ENCODE assay signal across 27 cellular contexts in genomic region chr6:161347988-161348627, GRCh38.
DNase-seq lines count a peak whose midpoint lies in the region; ATAC-seq, FAIRE-seq and TF ChIP-seq lines count a peak whose summit lies in the region.
"Had no signal": no experiment of that assay in that cellular context is flagged by ENCODE, and none has a peak within 500 bp of the region (broad histone marks: within the 10 kb centered on the region; RNA-seq: fewer than 3 reads in every experiment).

No MANE protein-coding gene starts in this region.

- H3K27ac Mint-ChIP-seq in stimulated activated memory B cell treated with anti-CD40 and anti-IgM and Interleukin-4, amounts not matched to agents 10 μg/mL and 1 μg/mL and 100 μg/mL, for 72 hours = no peak overlapping the region
- H3K27ac Mint-ChIP-seq: CD4-positive, alpha-beta memory T cell; CD4-positive, CD25-positive, alpha-beta regulatory T cell had no signal

- H3K79me1 ChIP-seq in neuronal stem cell (ENCODE audit: low read depth, low read length) = no peaks in the 10 kb centered on the region

- TF ChIP-seq CTCF in K562 (IDR thresholded peaks at IDR 0.05 in 2 of 3, conservative IDR thresholded peaks at IDR 0.05 in 1 of 3; ENCODE audit: insufficient read depth in 2 of 3, low read depth in 1 of 3, low read length in 3 of 3) = no peak
- no peak for TF ChIP-seq CTCF in brain microvascular endothelial cell (IDR thresholded peaks at IDR 0.05; ENCODE audit: low read depth, low read length, missing control alignments)

- H3K14ac ChIP-seq in neuronal stem cell (ENCODE audit: low read length) = no peak overlapping the region

- in situ Hi-C loops in K562 (cut with MboI) (no loop called here), brain microvascular endothelial cell (cut with HindIII; ENCODE audit: low pct_ligation_motif_present, low sequenced_read_pairs) (no loop called here)

- H2AK5ac ChIP-seq in neuronal stem cell (ENCODE audit: low read depth, low read length) = no peak overlapping the region

- H3K27me3 Mint-ChIP-seq in stimulated activated memory B cell treated with anti-CD40 and anti-IgM and Interleukin-4, amounts not matched to agents 10 μg/mL and 1 μg/mL and 100 μg/mL, for 72 hours = no peaks in the 10 kb centered on the region
- H3K27me3 Mint-ChIP-seq: CD4-positive, alpha-beta memory T cell; CD4-positive, CD25-positive, alpha-beta regulatory T cell; CD8-positive, alpha-beta memory T cell had no signal

- H2AFZ ChIP-seq in K562 (ENCODE audit: low read depth, low read length) (peak overlapping the region; percentile 69), neuronal stem cell (ENCODE audit: low read length) (no peak overlapping the region)

- ATAC-seq in K562 (peak; percentile 49), aorta (ENCODE audit: low FRiP score) (no peak)
- ATAC-seq in stimulated activated memory B cell treated with anti-CD40 and anti-IgM and Interleukin-4, amounts not matched to agents 10 μg/mL and 1 μg/mL and 100 μg/mL, for 72 hours = peak; percentile 35
- ATAC-seq: GM12878 had no signal

- H2BK120ac ChIP-seq in neuronal stem cell (ENCODE audit: low read depth, low read length) = no peak overlapping the region

- no peaks in the 10 kb centered on the region for H4K20me1 ChIP-seq in K562 (replicated peaks; ENCODE audit: control insufficient read depth, insufficient read depth, low read length)
- H4K20me1 ChIP-seq: BLaER1 had no signal

- H3K27me3 ChIP-seq in K562 (ENCODE audit: control insufficient read depth in 2 of 2, insufficient read depth in 2 of 2, low read length in 2 of 2) (no peaks in the 10 kb centered on the region), neuronal stem cell (ENCODE audit: control insufficient read depth in 3 of 3, insufficient read depth in 3 of 3, low read depth in 1 of 3, low read length in 3 of 3) (no peaks in the 10 kb centered on the region), aorta (ENCODE audit: control insufficient read depth in 1 of 2, insufficient read depth in 2 of 2, low read length in 1 of 2) (no peaks in the 10 kb centered on the region), brain microvascular endothelial cell (replicated peaks) (no peaks in the 10 kb centered on the region)
- H3K27me3 ChIP-seq: BE2C, BLaER1 had no signal

- H3K27ac ChIP-seq in K562 (ENCODE audit: extremely low read depth, low read depth, low read length) (no peak overlapping the region), neuronal stem cell (replicated peaks; ENCODE audit: low read length) (no peak overlapping the region), aorta (ENCODE audit: low read depth in 1 of 2, low read length in 2 of 2) (no peak overlapping the region), brain microvascular endothelial cell (no peak overlapping the region)
- H3K27ac ChIP-seq: BLaER1 had no signal

- intact Hi-C loops in K562 (cut with micrococcal nuclease) = no loop called here
- intact Hi-C loops in aorta (cut with DNase I) = no loop called here

- CTCF ChIA-PET in K562 (lab: Yijun Ruan, JAX; ENCODE audit: low intra/inter-chr PET ratio) = no interaction called here

- no peak for DNase-seq in K562 (ENCODE audit: extremely low read depth in 1 of 4, low spot score in 3 of 4)
- no peak for DNase-seq in neuronal stem cell (ENCODE audit: low spot score)
- no peak for DNase-seq in aorta
- DNase-seq in brain microvascular endothelial cell = no peak
- no peak for DNase-seq in NCI-H774 (lab: John Stamatoyannopoulos, UW)
- DNase-seq: 8988T; ACHN; BE2C; C1 segment of cervical spinal cord; CD4-positive, alpha-beta memory T cell; CD4-positive, CD25-positive, alpha-beta regulatory T cell; CD8-positive, alpha-beta memory T cell; COR-L47; DMS 273 treated with DMSO at 0.1 percent for 48 hours; DMS153; DMS53; DMS79; DND-41; EL; GDM1 had no signal

- H3K4me3 ChIP-seq in K562 (no peak overlapping the region), neuronal stem cell (ENCODE audit: low read length in 2 of 2) (no peak overlapping the region), aorta (ENCODE audit: low read length in 2 of 2) (no peak overlapping the region), brain microvascular endothelial cell (ENCODE audit: low read depth, low read length) (no peak overlapping the region)
- H3K4me3 ChIP-seq: BLaER1, GM12878 had no signal

- H3K4me1 ChIP-seq in K562 (replicated peaks in 1 of 2; ENCODE audit: control insufficient read depth in 2 of 2, insufficient read depth in 2 of 2, low read length in 2 of 2) (peaks cover 2 to 4% of the 10 kb centered on the region in 2 experiments; a peak in 2 of 5 replicates), neuronal stem cell (ENCODE audit: control insufficient read depth in 2 of 2, insufficient read depth in 1 of 2, low read depth in 1 of 2, low read length in 2 of 2) (peaks cover 0 to 3% of the 10 kb centered on the region in 2 donors), aorta (ENCODE audit: control insufficient read depth in 1 of 2, insufficient read depth in 2 of 2, low read length in 2 of 2) (no peaks in the 10 kb centered on the region)
- H3K4me1 ChIP-seq: BE2C, BLaER1 had no signal

- BruUV-seq in K562 (replicated peaks; lab: Mats Ljungman, UMichigan) = no TSS peak

- WGBS in K562 (ENCODE audit: insufficient coverage, low coverage, missing lambda C conversion rate) = 59% methylated on average over 12 of the region's 12 CpGs
- WGBS in neuronal stem cell (ENCODE audit: extremely low coverage in 2 of 2, insufficient read length in 2 of 2, insufficient replicate concordance in 1 of 2), 2 donors = no CpG with 5 or more reads among the region's 12 CpGs
- WGBS in aorta, 2 donors = 89 to 92% methylated on average over 12 of the region's 12 CpGs

- no peak overlapping the region for H2BK12ac ChIP-seq in neuronal stem cell (ENCODE audit: low read length)

- H4K91ac ChIP-seq in neuronal stem cell (ENCODE audit: low read depth, low read length, poor library complexity) = no peak overlapping the region

- H3K9me3 ChIP-seq in K562 (replicated peaks; ENCODE audit: control insufficient read depth, insufficient read depth, low read depth, low read length) (no peaks in the 10 kb centered on the region), neuronal stem cell (replicated peaks in 1 of 2; ENCODE audit: control insufficient read depth in 2 of 2, insufficient read depth in 1 of 2, low read depth in 1 of 2, low read length in 2 of 2) (no peaks in the 10 kb centered on the region), aorta (ENCODE audit: control insufficient read depth, low read length) (no peaks in the 10 kb centered on the region)
- H3K9me3 ChIP-seq: BE2C, BLaER1 had no signal

- H3K79me2 ChIP-seq in K562 (ENCODE audit: control insufficient read depth, insufficient read depth, low read length) = no peaks in the 10 kb centered on the region

- H3K4me2 ChIP-seq in K562 (ENCODE audit: insufficient read depth, low read length) (no peak overlapping the region), neuronal stem cell (ENCODE audit: insufficient read depth, low read length, poor library complexity, severe bottlenecking) (no peak overlapping the region)
- H3K4me2 ChIP-seq: BLaER1 had no signal

- no peak for FAIRE-seq in K562 (lab: Jason Lieb, UNC)
- FAIRE-seq: A204.1, GM12878, GM12892, GM19239 had no signal

- POLR2A ChIA-PET in K562 (lab: Yijun Ruan, JAX) = interaction anchor here (1.3 kb wide), 1 partner anchor 8 kb away, joined by 4 read pairs; no protein-coding TSS in a partner anchor

- H3K23ac ChIP-seq in neuronal stem cell (ENCODE audit: low read depth, low read length, poor library complexity) = peak overlapping the region; percentile 44

- no peak overlapping the region for H4K8ac ChIP-seq in neuronal stem cell (ENCODE audit: low read depth, low read length)

- TF ChIP-seq RAD21 in K562 (CRISPR knock-in tag; conservative IDR thresholded peaks at IDR 0.05 in 1 of 2, IDR thresholded peaks at IDR 0.05 in 1 of 2) = no peak

- no peak overlapping the region for H3K9ac ChIP-seq in K562 (ENCODE audit: insufficient read depth in 1 of 2, low read depth in 2 of 2, low read length in 2 of 2)
- H3K9ac ChIP-seq in neuronal stem cell (ENCODE audit: low read depth, low read length, poor library complexity) = no peak overlapping the region
- H3K9ac ChIP-seq: BLaER1 had no signal

- H3K4me1 Mint-ChIP-seq in stimulated activated memory B cell treated with anti-CD40 and anti-IgM and Interleukin-4, amounts not matched to agents 10 μg/mL and 1 μg/mL and 100 μg/mL, for 72 hours = no peaks in the 10 kb centered on the region
- H3K4me1 Mint-ChIP-seq: CD4-positive, alpha-beta memory T cell; CD4-positive, CD25-positive, alpha-beta regulatory T cell; CD8-positive, alpha-beta memory T cell had no signal

- TF ChIP-seq POLR2A in K562 (conservative IDR thresholded peaks at IDR 0.05) = no peak

- no peaks in the 10 kb centered on the region for H3K9me3 Mint-ChIP-seq in stimulated activated memory B cell treated with anti-CD40 and anti-IgM and Interleukin-4, amounts not matched to agents 10 μg/mL and 1 μg/mL and 100 μg/mL, for 72 hours
- H3K9me3 Mint-ChIP-seq: CD14-positive monocyte; CD4-positive, alpha-beta memory T cell; CD4-positive, CD25-positive, alpha-beta regulatory T cell; CD8-positive, alpha-beta memory T cell had no signal

- no peak overlapping the region for H2BK5ac ChIP-seq in neuronal stem cell (ENCODE audit: low read length)

- peak overlapping the region; percentile 14 for H3K18ac ChIP-seq in neuronal stem cell (ENCODE audit: low read length)

- H3K4ac ChIP-seq in neuronal stem cell (ENCODE audit: low read length) = no peak overlapping the region

- H2BK15ac ChIP-seq in neuronal stem cell (ENCODE audit: low read length) = no peak overlapping the region

- no peak overlapping the region for H3K4me3 Mint-ChIP-seq in stimulated activated memory B cell treated with anti-CD40 and anti-IgM and Interleukin-4, amounts not matched to agents 10 μg/mL and 1 μg/mL and 100 μg/mL, for 72 hours
- H3K4me3 Mint-ChIP-seq: CD14-positive monocyte; CD4-positive, CD25-positive, alpha-beta regulatory T cell; CD8-positive, alpha-beta memory T cell had no signal

- no peaks in the 10 kb centered on the region for H3K9me1 ChIP-seq in K562 (ENCODE audit: control insufficient read depth, insufficient read depth, low read length)

- no peaks in the 10 kb centered on the region for H3K36me3 Mint-ChIP-seq in stimulated activated memory B cell treated with anti-CD40 and anti-IgM and Interleukin-4, amounts not matched to agents 10 μg/mL and 1 μg/mL and 100 μg/mL, for 72 hours
- H3K36me3 Mint-ChIP-seq: CD14-positive monocyte; CD4-positive, alpha-beta memory T cell; CD4-positive, CD25-positive, alpha-beta regulatory T cell; CD8-positive, alpha-beta memory T cell had no signal

- TF ChIP-seq EP300 in K562 (IDR thresholded peaks at IDR 0.05; ENCODE audit: low read length) = no peak

- H3K36me3 ChIP-seq in K562 (ENCODE audit: control insufficient read depth, insufficient read depth, low read length) (no peaks in the 10 kb centered on the region), neuronal stem cell (replicated peaks in 1 of 2; ENCODE audit: control insufficient read depth in 2 of 2, insufficient read depth in 2 of 2, low read length in 2 of 2) (no peaks in the 10 kb centered on the region), aorta (ENCODE audit: control insufficient read depth in 1 of 2, insufficient read depth in 2 of 2, low read length in 1 of 2) (no peaks in the 10 kb centered on the region), brain microvascular endothelial cell (replicated peaks) (no peaks in the 10 kb centered on the region)
- H3K36me3 ChIP-seq: BE2C, BLaER1 had no signal

TF ChIP-seq in K562, 482 proteins besides CTCF, POLR2A, EP300 and RAD21 (continues in another document):
- TF ChIP-seq RAD51 (IDR thresholded peaks at IDR 0.05; ENCODE audit: borderline replicate concordance, low read depth) (peak; percentile 50; the same call in 1 of the 2 replicates), KLF1 (tag; IDR thresholded peaks at IDR 0.05) (no peak)
